In the genomic region with DNA sequence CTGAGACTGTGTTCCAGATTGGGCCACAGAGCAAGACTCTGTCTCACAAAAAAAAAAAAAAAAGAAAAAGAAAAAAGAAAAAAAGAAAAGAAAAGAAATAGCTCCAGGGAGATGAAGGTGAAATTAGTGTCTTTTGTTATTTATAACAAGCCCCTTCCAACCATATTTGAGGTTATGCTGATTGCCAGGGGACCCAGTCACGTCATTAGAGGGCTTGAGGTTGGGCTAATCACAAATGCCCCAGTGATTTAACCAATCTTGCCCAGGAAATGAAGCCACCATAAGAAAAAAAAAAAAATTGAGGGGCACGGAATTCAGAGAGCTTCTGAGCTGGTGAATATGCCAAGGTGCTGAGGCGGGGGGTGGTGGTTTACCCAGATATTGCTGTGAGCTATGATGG, we compare ENCODE assay signal across 26 cellular contexts.
"Had no signal": no experiment of that assay in that cellular context is flagged by ENCODE, and none has a peak within 500 bp of the region (broad histone marks: within the 10 kb centered on the region; RNA-seq: fewer than 3 reads in every experiment).

No MANE protein-coding gene starts in this region.

- H3K27me3 ChIP-seq: stomach, suprapubic skin, testis, thyroid gland, tibial artery, tibial nerve, transverse colon, upper lobe of left lung, upper lobe of right lung, uterus, vagina had no signal

- H3K27ac ChIP-seq: stomach, suprapubic skin, testis, thoracic aorta, thyroid gland, tibial artery, tibial nerve, transverse colon, upper lobe of left lung, upper lobe of right lung, uterus, vagina had no signal

- H3K4me1 ChIP-seq: stomach, suprapubic skin, testis, thyroid gland, tibial artery, tibial nerve, transverse colon, upper lobe of left lung, upper lobe of right lung, uterus, vagina had no signal

- H3K9me3 ChIP-seq: stomach, suprapubic skin, testis, thoracic aorta, thyroid gland, tibial artery, tibial nerve, transverse colon, upper lobe of left lung, upper lobe of right lung, uterus, vagina had no signal

- ATAC-seq: stimulated activated effector memory CD8-positive, alpha-beta T cell treated with anti-CD3 and anti-CD28 coated beads, Interleukin-12 subunit alpha, Interleukin-12 subunit beta, amount 100 ng/mL, for 72 hours; stimulated activated memory B cell treated with anti-CD40 and anti-IgM and Interleukin-4, amounts not matched to agents 10 μg/mL and 1 μg/mL and 100 μg/mL, for 72 hours; stimulated activated naive B cell treated with anti-CD40 and anti-IgM and Interleukin-4, amounts not matched to agents 10 μg/mL and 1 μg/mL and 100 μg/mL, for 72 hours; stimulated activated naive CD8-positive, alpha-beta T cell treated with anti-CD3 and anti-CD28 coated beads, Interleukin-15, amount 100 ng/mL, for 72 hours; stimulated activated naive CD8-positive, alpha-beta T cell treated with anti-CD3 and anti-CD28 coated beads, Interleukin-15, Interleukin-2, amounts not matched to agents 100 U/mL and 50 U/mL, for 24 hours; upper lobe of right lung had no signal

- DNase-seq: stimulated activated CD4-positive, alpha-beta T cell treated with anti-CD3 and anti-CD28 coated beads, Interleukin-2, amount 100 ng/mL, for 48 hours; stimulated activated CD4-positive, alpha-beta T cell treated with anti-CD3 and anti-CD28 coated beads, Interleukin-4, amount 100 ng/mL, for 1 hour; stimulated activated CD4-positive, alpha-beta T cell treated with anti-CD3 and anti-CD28 coated beads, Interleukin-4, amount 100 ng/mL, for 24 hours; stimulated activated CD4-positive, alpha-beta T cell treated with anti-CD3 and anti-CD28 coated beads, Interleukin-4, amount 100 ng/mL, for 4 hours; stimulated activated CD8-positive, alpha-beta memory T cell treated with anti-CD3 and anti-CD28 coated beads, Interleukin-4, amount 100 ng/mL, for 48 hours; stimulated activated naive B cell treated with anti-CD40 and anti-IgM and Interleukin-4, amounts not matched to agents 10 μg/mL and 1 μg/mL and 100 μg/mL, for 72 hours; stimulated activated naive CD4-positive, alpha-beta T cell; stimulated activated naive CD4-positive, alpha-beta T cell treated with Interleukin-2 at 50 U/mL for 16 hours; stimulated activated naive CD8-positive, alpha-beta T cell treated with anti-CD3 and anti-CD28 coated beads, Interleukin-15, amount 100 ng/mL, for 72 hours; stimulated activated naive CD8-positive, alpha-beta T cell treated with anti-CD3 and anti-CD28 coated beads, Interleukin-15, Interleukin-2, amounts not matched to agents 100 U/mL and 50 U/mL, for 24 hours; stomach; substantia nigra; testis; thyroid gland; tibial artery; transverse colon; trophoblast cell; upper lobe of right lung; uterus had no signal

- H3K4me3 ChIP-seq: stomach, suprapubic skin, thoracic aorta, thyroid gland, tibial artery, tibial nerve, transverse colon, upper lobe of left lung, upper lobe of right lung, uterus, vagina had no signal

- H3K36me3 ChIP-seq: stomach, suprapubic skin, thoracic aorta, thyroid gland, tibial artery, tibial nerve, transverse colon, upper lobe of left lung, upper lobe of right lung, uterus, vagina had no signal
